Comparison of ENCODE assay signal across 8 cellular contexts in genomic region chr22:46537221-46537945, GRCh38. TPM values are rescaled to one million over a fixed set of nuclear protein-coding genes. Genes with fewer than 3 reads are reported as not detected.
DNase-seq lines count a peak whose midpoint lies in the region; TF ChIP-seq lines count a peak whose summit lies in the region.

Gene CELSR1 (minus strand): TSS chr22:46537620. CDS start chr22:46537170, 450 bp downstream.

- H2AFZ ChIP-seq in fibroblast of lung (ENCODE audit: low read length) (no peak within 1 kb of the TSS), neuronal stem cell (ENCODE audit: low read length) (peak within 1 kb of the TSS; percentile 91)

- CTCF ChIA-PET in activated CD4-positive, alpha-beta T cell treated with anti-CD3 and anti-CD28 coated beads, Interleukin-2, amount 10 ng/mL, durations not matched to agents 7 days and 5 days (lab: Charles Lee): interaction anchor here (1.7 kb wide), 1 partner anchor 170 kb away, joined by 8 read pairs; no protein-coding TSS in a partner anchor

- no peak within 1 kb of the TSS for H3K4ac ChIP-seq in neuronal stem cell (ENCODE audit: low read length)

- H2BK120ac ChIP-seq in neuronal stem cell (ENCODE audit: low read depth, low read length): no peak within 1 kb of the TSS

- H3K27ac Mint-ChIP-seq in T-helper 2 cell treated with Interferon-gamma antibody and Interleukin-4, amounts not matched to agents 5 μg/mL and 100 μg/mL, for 36 hours: no peak within 1 kb of the TSS
- H3K27ac Mint-ChIP-seq in activated CD4-positive, alpha-beta T cell treated with anti-CD3 and anti-CD28 coated beads, Interleukin-2, amount 10 ng/mL, durations not matched to agents 7 days and 5 days: no peak within 1 kb of the TSS

- H3K4me3 ChIP-seq in fibroblast of lung (replicated peaks in 1 of 4; ENCODE audit: control extremely low read depth in 1 of 4, insufficient read depth in 1 of 4, low read depth in 3 of 4, low read length in 4 of 4): peak within 1 kb of the TSS; percentile 14 to 29 (median 24)
- H3K4me3 ChIP-seq in neuronal stem cell (ENCODE audit: low read length in 2 of 2): peak within 1 kb of the TSS; percentile 47 to 83

- H3K14ac ChIP-seq in neuronal stem cell (ENCODE audit: low read length): peak within 1 kb of the TSS; percentile 96

- H2BK15ac ChIP-seq in neuronal stem cell (ENCODE audit: low read length): peak within 1 kb of the TSS; percentile 94

- no peak within 1 kb of the TSS for H3K27ac ChIP-seq in fibroblast of lung (ENCODE audit: insufficient read depth, low read length)
- no peak within 1 kb of the TSS for H3K27ac ChIP-seq in neuronal stem cell (replicated peaks; ENCODE audit: low read length)

- no peak within 1 kb of the TSS for H3K9ac ChIP-seq in fibroblast of lung (ENCODE audit: insufficient read depth, low read length)
- H3K9ac ChIP-seq in neuronal stem cell (ENCODE audit: low read depth, low read length, poor library complexity): peak within 1 kb of the TSS; percentile 67

- TF ChIP-seq CTCF in fibroblast of lung (conservative IDR thresholded peaks at IDR 0.05 in 1 of 2, IDR thresholded peaks at IDR 0.05 in 1 of 2; ENCODE audit: low read depth in 1 of 2, low read length in 2 of 2): no peak

- H4K91ac ChIP-seq in neuronal stem cell (ENCODE audit: low read depth, low read length, poor library complexity): no peak within 1 kb of the TSS

- peak within 1 kb of the TSS; percentile 78 for H2AK5ac ChIP-seq in neuronal stem cell (ENCODE audit: low read depth, low read length)

- no peaks in the 10 kb centered on the region for H3K36me3 Mint-ChIP-seq in T-helper 2 cell treated with Interferon-gamma antibody and Interleukin-4, amounts not matched to agents 5 μg/mL and 100 μg/mL, for 36 hours (ENCODE audit: low read depth)
- no peaks in the 10 kb centered on the region for H3K36me3 Mint-ChIP-seq in activated CD4-positive, alpha-beta T cell treated with anti-CD3 and anti-CD28 coated beads, Interleukin-2, amount 10 ng/mL, durations not matched to agents 7 days and 5 days (ENCODE audit: low read depth)

- peaks cover 5% of the 10 kb centered on the region for H3K4me1 Mint-ChIP-seq in T-helper 2 cell treated with Interferon-gamma antibody and Interleukin-4, amounts not matched to agents 5 μg/mL and 100 μg/mL, for 36 hours (ENCODE audit: low read depth)
- H3K4me1 Mint-ChIP-seq in activated CD4-positive, alpha-beta T cell treated with anti-CD3 and anti-CD28 coated beads, Interleukin-2, amount 10 ng/mL, durations not matched to agents 7 days and 5 days: no peaks in the 10 kb centered on the region

- peak within 1 kb of the TSS; percentile 16 for H2BK12ac ChIP-seq in neuronal stem cell (ENCODE audit: low read length)

- no peaks in the 10 kb centered on the region for H3K79me2 ChIP-seq in fibroblast of lung (ENCODE audit: control insufficient read depth, insufficient read depth, low read length)

- H3K4me2 ChIP-seq in fibroblast of lung (ENCODE audit: extremely low read depth, insufficient read depth, low read length): peak within 1 kb of the TSS; percentile 54
- peak within 1 kb of the TSS; percentile 87 for H3K4me2 ChIP-seq in neuronal stem cell (ENCODE audit: insufficient read depth, low read length, poor library complexity, severe bottlenecking)

- no peaks in the 10 kb centered on the region for H4K20me1 ChIP-seq in fibroblast of lung (ENCODE audit: control insufficient read depth, extremely low read depth, insufficient read depth, low read length)

- peak within 1 kb of the TSS; percentile 20 for H2BK5ac ChIP-seq in neuronal stem cell (ENCODE audit: low read length)

- no peak within 1 kb of the TSS for H3K4me3 Mint-ChIP-seq in T-helper 2 cell treated with Interferon-gamma antibody and Interleukin-4, amounts not matched to agents 5 μg/mL and 100 μg/mL, for 36 hours
- H3K4me3 Mint-ChIP-seq in activated CD4-positive, alpha-beta T cell treated with anti-CD3 and anti-CD28 coated beads, Interleukin-2, amount 10 ng/mL, durations not matched to agents 7 days and 5 days: no peak within 1 kb of the TSS

- H3K23ac ChIP-seq in neuronal stem cell (ENCODE audit: low read depth, low read length, poor library complexity): peak within 1 kb of the TSS; percentile 87

- H3K27me3 Mint-ChIP-seq in T-helper 2 cell treated with Interferon-gamma antibody and Interleukin-4, amounts not matched to agents 5 μg/mL and 100 μg/mL, for 36 hours (ENCODE audit: low read depth): peaks cover 36% of the 10 kb centered on the region
- peaks cover 35% of the 10 kb centered on the region for H3K27me3 Mint-ChIP-seq in activated CD4-positive, alpha-beta T cell treated with anti-CD3 and anti-CD28 coated beads, Interleukin-2, amount 10 ng/mL, durations not matched to agents 7 days and 5 days

- no peaks in the 10 kb centered on the region for H3K36me3 ChIP-seq in fibroblast of lung (ENCODE audit: control insufficient read depth, insufficient read depth, low read length)
- H3K36me3 ChIP-seq in neuronal stem cell (replicated peaks in 1 of 2; ENCODE audit: control insufficient read depth in 2 of 2, insufficient read depth in 2 of 2, low read length in 2 of 2): peaks cover 17 to 36% of the 10 kb centered on the region in 2 donors

- no peaks in the 10 kb centered on the region for H3K27me3 ChIP-seq in fibroblast of lung (ENCODE audit: control insufficient read depth, insufficient read depth, low read length)
- H3K27me3 ChIP-seq in neuronal stem cell (ENCODE audit: control insufficient read depth in 3 of 3, insufficient read depth in 3 of 3, low read depth in 1 of 3, low read length in 3 of 3): peaks cover 0 to 33% (median 10%) of the 10 kb centered on the region in 3 experiments

- POLR2A ChIA-PET in activated CD4-positive, alpha-beta T cell treated with anti-CD3 and anti-CD28 coated beads, Interleukin-2, amount 10 ng/mL, durations not matched to agents 7 days and 5 days (lab: Charles Lee): no interaction called here

- H3K9me3 Mint-ChIP-seq in T-helper 2 cell treated with Interferon-gamma antibody and Interleukin-4, amounts not matched to agents 5 μg/mL and 100 μg/mL, for 36 hours: no peaks in the 10 kb centered on the region
- H3K9me3 Mint-ChIP-seq in activated CD4-positive, alpha-beta T cell treated with anti-CD3 and anti-CD28 coated beads, Interleukin-2, amount 10 ng/mL, durations not matched to agents 7 days and 5 days: no peaks in the 10 kb centered on the region

- no CpG with 5 or more reads among the region's 102 CpGs for WGBS in neuronal stem cell (ENCODE audit: extremely low coverage in 2 of 2, insufficient read length in 2 of 2, insufficient replicate concordance in 1 of 2), 2 donors

- H3K18ac ChIP-seq in neuronal stem cell (ENCODE audit: low read length): peak within 1 kb of the TSS; percentile 92

- DNase-seq in stimulated activated naive CD4-positive, alpha-beta T cell treated with Interleukin-2 at 50 U/mL for 16 hours (lab: John Stamatoyannopoulos, UW): peak; percentile 11
- no peak for DNase-seq in stimulated activated naive CD4-positive, alpha-beta T cell (lab: John Stamatoyannopoulos, UW)
- DNase-seq in T-helper 2 cell treated with Interferon-gamma antibody and Interleukin-4, amounts not matched to agents 5 μg/mL and 100 μg/mL, for 36 hours (ENCODE audit: low spot score): peak; percentile 30
- DNase-seq in fibroblast of lung (ENCODE audit: low read depth in 2 of 2): peak in 1 of 2 donors; percentile 67
- peak; percentile 55 for DNase-seq in neuronal stem cell (ENCODE audit: low spot score)
- DNase-seq in medulla oblongata (ENCODE audit: extremely low spot score): no peak
- no peak for DNase-seq in NOMO-1 treated with DMSO at 0.1 percent for 48 hours (lab: John Stamatoyannopoulos, UW; ENCODE audit: unreplicated experiment)
- no peak for DNase-seq in activated CD4-positive, alpha-beta T cell treated with anti-CD3 and anti-CD28 coated beads, Interleukin-2, amount 10 ng/mL, durations not matched to agents 7 days and 5 days

- H3K9me3 ChIP-seq in fibroblast of lung (ENCODE audit: control insufficient read depth, insufficient read depth, low read depth, low read length) (no peaks in the 10 kb centered on the region), neuronal stem cell (replicated peaks in 1 of 2; ENCODE audit: control insufficient read depth in 2 of 2, insufficient read depth in 1 of 2, low read depth in 1 of 2, low read length in 2 of 2) (peaks cover 28 to 39% of the 10 kb centered on the region in 2 donors)

- H3K4me1 ChIP-seq in fibroblast of lung (ENCODE audit: control insufficient read depth, extremely low read depth, insufficient read depth, low read length): no peaks in the 10 kb centered on the region
- peaks cover 7 to 28% of the 10 kb centered on the region in 2 donors for H3K4me1 ChIP-seq in neuronal stem cell (ENCODE audit: control insufficient read depth in 2 of 2, insufficient read depth in 1 of 2, low read depth in 1 of 2, low read length in 2 of 2)

- no peak within 1 kb of the TSS for H4K8ac ChIP-seq in neuronal stem cell (ENCODE audit: low read depth, low read length)

- H3K79me1 ChIP-seq in neuronal stem cell (ENCODE audit: low read depth, low read length): peaks cover 5% of the 10 kb centered on the region

RNA-seq across cellular contexts. Expression of gene CELSR1, which starts in this region (rescaled TPM):
- 1.8 and 2.1 TPM in 2 replicates for total RNA-seq in fibroblast of lung
- polyA plus RNA-seq in fibroblast of lung: 0.07 and 1.2 TPM in 2 replicates
- polyA plus RNA-seq in fibroblast of lung (2012): 0.13 and 1.4 TPM in 2 replicates
- polyA minus RNA-seq in fibroblast of lung (ENCODE audit: low replicate concordance): 5.7 and 5.9 TPM in 2 replicates
- polyA plus RNA-seq in neuronal stem cell (2013, experiment 1 of 2): 6.6 TPM
- 7.3 TPM for polyA plus RNA-seq in neuronal stem cell (2013, experiment 2 of 2)
- total RNA-seq in activated CD4-positive, alpha-beta T cell treated with anti-CD3 and anti-CD28 coated beads, Interleukin-2, amount 10 ng/mL, durations not matched to agents 7 days and 5 days: under 1 TPM; 0.20 to 0.23 TPM

Comparison
In these comparisons a context has a peak if more than half of its experiments do, and no peak if none do; other contexts are left out.
1. DNase-seq: peak in stimulated activated naive CD4-positive, alpha-beta T cell treated with Interleukin-2 at 50 U/mL for 16 hours (single experiment), T-helper 2 cell treated with Interferon-gamma antibody and Interleukin-4, amounts not matched to agents 5 μg/mL and 100 μg/mL, for 36 hours (single experiment) and neuronal stem cell (single experiment); none in stimulated activated naive CD4-positive, alpha-beta T cell (0 of 6), medulla oblongata (single experiment), NOMO-1 treated with DMSO at 0.1 percent for 48 hours (single experiment) and activated CD4-positive, alpha-beta T cell treated with anti-CD3 and anti-CD28 coated beads, Interleukin-2, amount 10 ng/mL, durations not matched to agents 7 days and 5 days (single experiment).